8 cellular contexts compared by ENCODE assay signal in the genomic region with DNA sequence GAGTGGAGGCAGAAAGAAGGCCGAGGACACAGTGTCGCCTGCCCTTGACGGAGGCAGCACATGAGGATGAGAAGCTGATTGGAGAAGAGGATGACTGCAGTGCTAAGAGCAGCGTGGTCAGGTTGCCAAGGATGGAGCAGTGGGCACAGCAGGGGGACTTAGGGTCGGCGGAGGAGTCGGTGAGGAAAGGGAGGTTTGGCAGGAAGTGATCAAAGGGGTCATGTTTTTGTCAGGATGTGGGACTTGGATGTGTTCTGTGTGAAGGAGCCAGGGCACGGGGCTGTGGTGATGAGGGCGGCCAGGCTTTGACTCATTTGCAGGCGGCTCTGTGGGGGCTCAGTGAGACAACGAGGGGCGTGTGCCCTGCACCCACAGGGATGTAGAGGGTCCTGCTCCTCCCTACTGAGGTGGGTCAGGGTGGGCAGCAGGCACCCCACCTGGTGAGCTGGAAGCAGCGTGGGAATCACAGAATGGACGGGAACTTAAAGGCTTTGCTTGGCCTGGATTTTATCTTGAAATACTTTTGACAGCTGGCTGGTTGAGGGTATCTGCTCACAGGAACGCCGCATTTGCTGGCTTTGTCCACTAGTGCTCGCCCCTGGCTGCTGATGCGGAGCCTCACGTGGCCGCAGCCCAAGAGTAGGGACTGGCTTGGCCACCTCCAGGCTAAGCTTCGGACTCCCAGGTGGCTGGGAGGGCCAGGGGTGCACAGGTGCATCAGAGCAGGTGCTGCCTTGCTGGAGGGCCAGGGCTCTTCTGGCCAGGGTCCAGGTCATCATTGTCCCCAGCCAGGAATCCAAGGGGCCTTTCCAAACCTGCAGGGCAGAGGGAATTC. TPM values are rescaled to one million over a fixed set of nuclear protein-coding genes. Genes with fewer than 3 reads are reported as not detected.
DNase-seq lines count a peak whose midpoint lies in the region; ATAC-seq and TF ChIP-seq lines count a peak whose summit lies in the region.

No MANE protein-coding gene starts in this region.

- H3K9me3 ChIP-seq in colonic mucosa, result no peaks in the 10 kb centered on the region

- no peaks in the 10 kb centered on the region for H3K36me3 ChIP-seq in colonic mucosa

- peak overlapping the region in 1 of 2 donors; percentile 26 for H3K9ac ChIP-seq in colonic mucosa (ENCODE audit: low read depth in 2 of 2, low read length in 2 of 2)

- H3K4me1 ChIP-seq in colonic mucosa, result peaks cover 9% of the 10 kb centered on the region

- no peaks in the 10 kb centered on the region for H3K27me3 ChIP-seq in colonic mucosa

- intact Hi-C loops in colonic mucosa (cut with DNase I), result no loop called here
- intact Hi-C loops in posterior vena cava (cut with DNase I), result no loop called here

- DNase-seq in EL (peak; percentile 31), NCI-H510A treated with DMSO at 0.1 percent for 48 hours (lab: John Stamatoyannopoulos, UW) (peak; percentile 61), colonic mucosa (no peak), posterior vena cava (ENCODE audit: low spot score) (peak; percentile 77), NCI-H524 treated with DMSO at 0.1 percent for 48 hours (lab: John Stamatoyannopoulos, UW) (no peak), C1 segment of cervical spinal cord (lab: John Stamatoyannopoulos, UW) (no peak)
- no peak for DNase-seq in stimulated activated naive CD4-positive, alpha-beta T cell (lab: John Stamatoyannopoulos, UW)

- no peak for TF ChIP-seq CTCF in colonic mucosa (IDR thresholded peaks at IDR 0.05)

- H3K27ac ChIP-seq in colonic mucosa, result peak overlapping the region; percentile 60

- no peak for ATAC-seq in GM19395 (IDR thresholded peaks at IDR 0.05; ENCODE audit: unreplicated experiment)

- H3K4me3 ChIP-seq in colonic mucosa, result no peak overlapping the region

RNA-seq across cellular contexts. Expression of gene MPG, which starts 6.0 kb away (rescaled TPM):
- total RNA-seq in colonic mucosa (10 to 100 TPM; 39.3 to 42.1 TPM), posterior vena cava (10 to 100 TPM; 42.2 to 45.6 TPM)

RNA-seq across cellular contexts. Expression of gene RHBDF1, which starts 11.6 kb away (rescaled TPM):
- total RNA-seq in colonic mucosa (10 to 100 TPM; 28.6 to 35.3 TPM), posterior vena cava (10 to 100 TPM; 39.5 to 39.7 TPM)

RNA-seq across cellular contexts. Expression of gene SNRNP25, which starts 30.4 kb away (rescaled TPM):
- total RNA-seq in colonic mucosa (10 to 100 TPM; 20.6 to 48.3 TPM), posterior vena cava (10 to 100 TPM; 11.2 to 11.6 TPM)

RNA-seq across cellular contexts. Expression of gene POLR3K, which starts 30.6 kb away (rescaled TPM):
- total RNA-seq in colonic mucosa (10 to 100 TPM in 1 of 2 donors, 1 to 10 TPM in 1; 8.5 to 23.6 TPM), posterior vena cava (1 to 10 TPM; 7.4 to 7.9 TPM)

RNA-seq across cellular contexts. Expression of gene NPRL3, which starts 54.5 kb away (rescaled TPM):
- 10 to 100 TPM; 13.4 to 26.4 TPM for total RNA-seq in colonic mucosa
- total RNA-seq in posterior vena cava, result 10 to 100 TPM; 13.2 to 22.1 TPM

Comparison
In these comparisons a context has a peak if more than half of its experiments do, and no peak if none do; other contexts are left out.
1. DNase-seq: peak in EL (single experiment), NCI-H510A treated with DMSO at 0.1 percent for 48 hours (single experiment) and posterior vena cava (single experiment); none in colonic mucosa (single experiment), NCI-H524 treated with DMSO at 0.1 percent for 48 hours (single experiment), C1 segment of cervical spinal cord (0 of 14) and stimulated activated naive CD4-positive, alpha-beta T cell (0 of 6).